In the genomic region with DNA sequence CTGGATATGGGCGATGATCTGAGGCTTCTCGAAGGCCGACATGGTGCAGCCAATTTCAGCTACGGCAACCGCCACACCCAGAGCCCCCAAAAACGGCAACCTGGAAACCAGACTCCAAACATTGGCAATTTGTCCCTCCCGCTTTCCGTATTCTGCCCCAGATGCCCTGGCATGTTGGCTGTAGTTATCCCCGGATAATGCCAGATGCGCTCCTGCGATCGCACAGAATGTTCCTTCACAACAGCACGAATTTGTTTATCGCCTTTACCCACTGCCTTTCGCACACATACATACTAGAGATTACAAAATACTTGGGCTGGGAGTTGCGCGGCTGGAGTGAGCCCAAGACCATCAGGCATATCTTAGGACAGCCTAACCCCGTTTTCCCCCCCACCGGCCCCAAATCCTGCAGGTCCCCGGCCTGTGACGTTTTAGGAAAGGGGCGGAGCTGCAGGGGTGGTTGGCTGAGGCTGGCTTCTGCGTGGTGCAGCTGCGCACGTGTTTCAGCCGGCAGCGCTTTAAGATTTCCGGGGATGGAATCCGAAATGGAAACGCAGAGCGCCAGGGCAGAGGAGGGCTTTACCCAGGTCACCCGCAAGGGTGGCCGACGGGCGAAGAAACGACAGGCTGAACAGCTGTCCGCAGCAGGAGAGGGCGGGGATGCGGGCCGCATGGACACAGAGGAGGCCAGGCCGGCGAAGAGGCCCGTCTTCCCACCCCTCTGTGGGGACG, we compare ENCODE assay signal across 8 cellular contexts. TPM values are rescaled to one million over a fixed set of nuclear protein-coding genes. Genes with fewer than 3 reads are reported as not detected.
DNase-seq lines count a peak whose midpoint lies in the region; ATAC-seq lines count a peak whose summit lies in the region.

Gene PNO1 (plus strand): TSS at position 487 of the 732 bp plus-strand sequence. CDS start 47 bp downstream, at position 534.

- H3K4me2 ChIP-seq in mesenchymal stem cell (ENCODE audit: low read length, poor library complexity, severe bottlenecking) = peak within 1 kb of the TSS; percentile 65

- H4K91ac ChIP-seq in mesenchymal stem cell (ENCODE audit: low read length) = peak within 1 kb of the TSS; percentile 21

- H2BK15ac ChIP-seq in mesenchymal stem cell (ENCODE audit: low read depth, poor library complexity, severe bottlenecking) = peak within 1 kb of the TSS; percentile 12

- no peak within 1 kb of the TSS for H2BK120ac ChIP-seq in mesenchymal stem cell (ENCODE audit: low read depth, low read length)

- H3K36me3 Mint-ChIP-seq in activated CD8-positive, alpha-beta memory T cell treated with anti-CD3 and anti-CD28 coated beads, Interleukin-2, amount 10 ng/mL, durations not matched to agents 7 days and 5 days = peaks cover 20% of the 10 kb centered on the region

- H2BK5ac ChIP-seq in mesenchymal stem cell (ENCODE audit: low read depth, low read length, poor library complexity, severe bottlenecking) = no peak within 1 kb of the TSS

- peak within 1 kb of the TSS; percentile 97 for H3K9ac ChIP-seq in NT2/D1 (ENCODE audit: insufficient read length, low read depth)
- H3K9ac ChIP-seq in endocrine pancreas (ENCODE audit: control insufficient read depth, insufficient read depth, low read length) = peak within 1 kb of the TSS; percentile 92
- H3K9ac ChIP-seq in mesenchymal stem cell (ENCODE audit: low read length) = peak within 1 kb of the TSS; percentile 96

- H3K27me3 ChIP-seq in NT2/D1 (ENCODE audit: insufficient read depth, insufficient read length) = no peaks in the 10 kb centered on the region
- H3K27me3 ChIP-seq in endocrine pancreas (ENCODE audit: control insufficient read depth, insufficient read depth, low read length) = no peaks in the 10 kb centered on the region
- no peaks in the 10 kb centered on the region for H3K27me3 ChIP-seq in mesenchymal stem cell (ENCODE audit: control insufficient read depth in 1 of 2, insufficient read depth in 1 of 2, low read length in 2 of 2)

- peak within 1 kb of the TSS in 1 of 2 experiments; percentile 47 for H2BK12ac ChIP-seq in mesenchymal stem cell (ENCODE audit: low read length in 2 of 2)

- H3K79me1 ChIP-seq in mesenchymal stem cell (replicated peaks; ENCODE audit: low read length, poor library complexity, severe bottlenecking) = peaks cover 22% of the 10 kb centered on the region

- WGBS in mesenchymal stem cell = 1% methylated on average over 44 of the region's 44 CpGs

- peak within 1 kb of the TSS; percentile 97 for H3K4me3 ChIP-seq in NT2/D1 (ENCODE audit: insufficient read length, low read depth)
- H3K4me3 ChIP-seq in endocrine pancreas (ENCODE audit: control insufficient read depth, insufficient read depth, low read length) = peak within 1 kb of the TSS; percentile 99
- H3K4me3 ChIP-seq in mesenchymal stem cell (ENCODE audit: insufficient read depth in 1 of 2, low read depth in 1 of 2, low read length in 2 of 2) = peak within 1 kb of the TSS; percentile 86 to 94

- H3K27ac ChIP-seq in mesenchymal stem cell (ENCODE audit: low read length, poor library complexity, severe bottlenecking) = peak within 1 kb of the TSS; percentile 87

- H2AFZ ChIP-seq in mesenchymal stem cell (ENCODE audit: low read depth, low read length) = peak within 1 kb of the TSS; percentile 81

- DNase-seq in COR-L47 (lab: John Stamatoyannopoulos, UW) (peak; percentile 94), HUDEP-2 (lab: John Stamatoyannopoulos, UW; ENCODE audit: unreplicated experiment in 76 of 76) (peak; percentile 32 to 96 (median 92)), NT2/D1 (ENCODE audit: low read depth, low spot score) (peak; percentile 92), mesenchymal stem cell (peak; percentile 97)
- peak; percentile 98 for DNase-seq in activated CD8-positive, alpha-beta memory T cell treated with anti-CD3 and anti-CD28 coated beads, Interleukin-2, amount 10 ng/mL, durations not matched to agents 7 days and 5 days
- DNase-seq in stimulated activated CD8-positive, alpha-beta memory T cell treated with anti-CD3 and anti-CD28 coated beads, Interleukin-12 subunit alpha, Interleukin-12 subunit beta, amount 100 ng/mL, for 4 hours (ENCODE audit: low read depth) = peak; percentile 93

- H3K27ac Mint-ChIP-seq in activated CD8-positive, alpha-beta memory T cell treated with anti-CD3 and anti-CD28 coated beads, Interleukin-2, amount 10 ng/mL, durations not matched to agents 7 days and 5 days = peak within 1 kb of the TSS; percentile 98

- H3K23ac ChIP-seq in mesenchymal stem cell (ENCODE audit: low read length in 2 of 2) = no peak within 1 kb of the TSS

- no peaks in the 10 kb centered on the region for H3K9me3 Mint-ChIP-seq in activated CD8-positive, alpha-beta memory T cell treated with anti-CD3 and anti-CD28 coated beads, Interleukin-2, amount 10 ng/mL, durations not matched to agents 7 days and 5 days (ENCODE audit: low read depth)

- H3K18ac ChIP-seq in mesenchymal stem cell (ENCODE audit: low read depth in 1 of 2, low read length in 2 of 2) = peak within 1 kb of the TSS; percentile 86 to 92

- H3K9me3 ChIP-seq in NT2/D1 (ENCODE audit: insufficient read depth, low read length) = no peaks in the 10 kb centered on the region
- no peaks in the 10 kb centered on the region for H3K9me3 ChIP-seq in endocrine pancreas (ENCODE audit: control insufficient read depth, low read length)
- H3K9me3 ChIP-seq in mesenchymal stem cell (ENCODE audit: control insufficient read depth, low read length) = no peaks in the 10 kb centered on the region

- peak within 1 kb of the TSS; percentile 42 to 79 for H3K4ac ChIP-seq in mesenchymal stem cell (ENCODE audit: low read depth in 1 of 2, low read length in 2 of 2)

- peak within 1 kb of the TSS; percentile 92 for H3K4me3 Mint-ChIP-seq in activated CD8-positive, alpha-beta memory T cell treated with anti-CD3 and anti-CD28 coated beads, Interleukin-2, amount 10 ng/mL, durations not matched to agents 7 days and 5 days

- H3K4me1 ChIP-seq in NT2/D1 (ENCODE audit: insufficient read depth, insufficient read length) = no peaks in the 10 kb centered on the region
- peaks cover 21% of the 10 kb centered on the region for H3K4me1 ChIP-seq in endocrine pancreas (ENCODE audit: control insufficient read depth, insufficient read depth, low read length)
- H3K4me1 ChIP-seq in mesenchymal stem cell (ENCODE audit: control insufficient read depth, insufficient read depth, low read depth, low read length) = peaks cover 1% of the 10 kb centered on the region

- peak within 1 kb of the TSS; percentile 60 for H4K8ac ChIP-seq in mesenchymal stem cell (ENCODE audit: low read length)

- H3K14ac ChIP-seq in mesenchymal stem cell (ENCODE audit: low read length in 2 of 2) = peak within 1 kb of the TSS in 1 of 2 experiments; percentile 93

- CTCF ChIA-PET in activated CD8-positive, alpha-beta memory T cell treated with anti-CD3 and anti-CD28 coated beads, Interleukin-2, amount 10 ng/mL, durations not matched to agents 7 days and 5 days (lab: Charles Lee) = interaction anchor here (0.6 to 2.5 kb wide), 12 partner anchors 13 to 284 kb away, joined by 3 to 12 read pairs (median 3); no protein-coding TSS in a partner anchor

- H3K4me1 Mint-ChIP-seq in activated CD8-positive, alpha-beta memory T cell treated with anti-CD3 and anti-CD28 coated beads, Interleukin-2, amount 10 ng/mL, durations not matched to agents 7 days and 5 days = peaks cover 39% of the 10 kb centered on the region

- ATAC-seq in GM21381 (IDR thresholded peaks at IDR 0.05; ENCODE audit: unreplicated experiment) = peak; percentile 83
- ATAC-seq in activated CD8-positive, alpha-beta memory T cell treated with anti-CD3 and anti-CD28 coated beads, Interleukin-2, amount 10 ng/mL, durations not matched to agents 7 days and 5 days = peak; percentile 91

- no peak within 1 kb of the TSS for H2AK5ac ChIP-seq in mesenchymal stem cell (ENCODE audit: low read length, severe bottlenecking)

- H3K27me3 Mint-ChIP-seq in activated CD8-positive, alpha-beta memory T cell treated with anti-CD3 and anti-CD28 coated beads, Interleukin-2, amount 10 ng/mL, durations not matched to agents 7 days and 5 days = no peaks in the 10 kb centered on the region

- H3K36me3 ChIP-seq in NT2/D1 (ENCODE audit: insufficient read depth, insufficient read length, low read length) (peaks cover 42% of the 10 kb centered on the region), endocrine pancreas (ENCODE audit: control insufficient read depth, insufficient read depth, low read length) (no peaks in the 10 kb centered on the region), mesenchymal stem cell (ENCODE audit: control insufficient read depth in 1 of 2, insufficient read depth in 2 of 2, low read depth in 1 of 2, low read length in 2 of 2) (peaks cover 3 to 29% of the 10 kb centered on the region in 2 experiments)

RNA-seq across cellular contexts. Expression of gene PNO1, which starts in this region (rescaled TPM):
- total RNA-seq in activated CD8-positive, alpha-beta memory T cell treated with anti-CD3 and anti-CD28 coated beads, Interleukin-2, amount 10 ng/mL, durations not matched to agents 7 days and 5 days = 10 to 100 TPM; 10.5 to 15.1 TPM
- 15.0 TPM for polyA plus RNA-seq in mesenchymal stem cell (2013, experiment 1 of 2)
- polyA plus RNA-seq in mesenchymal stem cell (2013, experiment 2 of 2) = 13.8 TPM

Comparison
In these comparisons a context has a peak if more than half of its experiments do, and no peak if none do; other contexts are left out.
1. Peak in every context shown above with its lines: DNase-seq, ATAC-seq, H3K4me3 ChIP-seq and H3K27ac ChIP-seq.